In the genomic region with DNA sequence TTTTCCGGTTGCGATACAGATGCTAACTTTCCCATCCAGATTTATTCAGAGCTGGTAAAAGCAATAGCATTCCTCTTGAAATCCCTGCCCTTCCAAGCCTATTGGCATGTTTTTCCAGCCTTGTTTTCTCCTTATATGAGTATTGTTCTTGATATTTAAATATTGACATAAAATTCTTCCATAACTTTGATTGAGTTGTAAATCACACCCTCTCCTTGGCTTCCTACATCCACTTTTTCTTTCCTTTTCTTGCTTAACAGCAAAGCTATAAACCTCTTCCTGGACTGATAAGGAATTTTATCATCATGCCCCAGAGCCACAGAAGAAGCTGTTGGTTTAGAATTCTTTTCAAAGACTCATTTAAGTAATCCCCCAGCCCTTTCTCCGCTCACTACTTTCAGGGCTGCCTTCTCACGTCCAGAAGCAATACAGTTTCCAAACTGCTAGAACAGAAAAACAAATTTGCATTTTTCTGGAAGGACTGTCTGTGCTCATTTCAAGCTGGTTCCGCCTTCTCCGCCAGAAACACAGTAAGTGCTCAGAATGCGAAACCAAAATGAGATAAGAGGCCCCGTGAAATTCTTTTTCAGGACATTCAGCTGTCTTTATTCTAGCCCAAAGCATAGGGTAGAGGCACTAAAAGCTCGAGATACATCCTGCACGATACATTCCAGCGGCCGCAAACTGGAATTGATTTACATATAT, we compare ENCODE assay signal across 8 cellular contexts. TPM values are rescaled to one million over a fixed set of nuclear protein-coding genes. Genes with fewer than 3 reads are reported as not detected.
A peak's percentile ranks its signal among the peaks of the same experiment; 100 is the strongest.
DNase-seq lines count a peak whose midpoint lies in the region; ATAC-seq and TF ChIP-seq lines count a peak whose summit lies in the region.

No MANE protein-coding gene starts in this region.

- H3K56ac ChIP-seq in IMR-90 (ENCODE audit: extremely low read depth, insufficient read depth, low read length) = peak overlapping the region; percentile 37; the same call in 1 of the 2 replicates

- H2BK15ac ChIP-seq in IMR-90 (ENCODE audit: low read depth, low read length) = no peak overlapping the region

- H3K4ac ChIP-seq in IMR-90 (ENCODE audit: low read depth, low read length) = peak overlapping the region; percentile 39; the same call in 1 of the 2 replicates

- no peak for TF ChIP-seq CTCF in IMR-90 (conservative IDR thresholded peaks at IDR 0.05; ENCODE audit: low read depth, low read length)
- TF ChIP-seq CTCF in colonic mucosa (IDR thresholded peaks at IDR 0.05) = no peak

- H2AFZ ChIP-seq in IMR-90 (replicated peaks; ENCODE audit: low read length, poor library complexity) = peak overlapping the region; percentile 74

- H4K5ac ChIP-seq in IMR-90 (ENCODE audit: low read depth, low read length) = no peak overlapping the region; the same call in 1 of the 2 replicates

- intact Hi-C loops in IMR-90 (cut with micrococcal nuclease) (loop anchor here (2.0 to 5.0 kb wide), 6 partner anchors 15 to 483 kb away; no protein-coding TSS in a partner anchor), colonic mucosa (cut with DNase I) (no loop called here)

- H2AK9ac ChIP-seq in IMR-90 (replicated peaks; ENCODE audit: low read depth, low read length, poor library complexity) = no peak overlapping the region

- H3K4me3 Mint-ChIP-seq in naive B cell = peak overlapping the region; percentile 77 to 94 (median 88)

- H3K23ac ChIP-seq in IMR-90 (ENCODE audit: low read depth, low read length) = peak overlapping the region; percentile 11

- no TSS peak for BruUV-seq in IMR-90 (replicated peaks; lab: Mats Ljungman, UMichigan)

- POLR2A ChIA-PET in IMR-90 (lab: Charles Lee; ENCODE audit: unreplicated experiment) = no interaction called here

- dilution Hi-C loops in IMR-90 (cut with HindIII; ENCODE audit: low sequenced_read_pairs, unreplicated experiment) = no loop called here

- in situ Hi-C loops in IMR-90 (cut with MboI; ENCODE audit: low sequenced_read_pairs) = loop anchor here (10.0 kb wide), 1 partner anchor 425 kb away; no protein-coding TSS in a partner anchor

- peak overlapping the region; percentile 47; the same call in 1 of the 2 replicates for H2BK120ac ChIP-seq in IMR-90 (ENCODE audit: low read depth, low read length)

- H3K4me3 ChIP-seq in IMR-90 (ENCODE audit: insufficient read depth, low read depth, low read length) = peak overlapping the region; percentile 60
- peak overlapping the region; percentile 37 for H3K4me3 ChIP-seq in colonic mucosa

- ATAC-seq in IMR-90 (ENCODE audit: low read depth) (no peak), naive B cell (ENCODE audit: low read depth in 2 of 2) (peak; percentile 54 to 57), GM18861 (IDR thresholded peaks at IDR 0.05; ENCODE audit: unreplicated experiment) (no peak), HG02571 (IDR thresholded peaks at IDR 0.05; ENCODE audit: unreplicated experiment) (no peak)

- peak overlapping the region; percentile 78 for H3K18ac ChIP-seq in IMR-90 (ENCODE audit: low read depth, low read length)

- no peaks in the 10 kb centered on the region for H3K9me3 ChIP-seq in IMR-90 (ENCODE audit: control insufficient read depth, insufficient read depth, low read length)
- H3K9me3 ChIP-seq in colonic mucosa = no peaks in the 10 kb centered on the region

- CTCF ChIA-PET in IMR-90 (lab: Yijun Ruan, JAX) = interaction anchor here (0.5 to 2.0 kb wide), 7 partner anchors 17 to 441 kb away, joined by 3 to 7 read pairs (median 3); no protein-coding TSS in a partner anchor

- H3K27ac Mint-ChIP-seq in naive B cell = peak overlapping the region in 3 of 6 donors; percentile 38 to 89 (median 76)

- H3K9ac ChIP-seq in IMR-90 (ENCODE audit: low read depth, low read length) (peak overlapping the region; percentile 89), colonic mucosa (ENCODE audit: low read depth in 2 of 2, low read length in 2 of 2) (peak overlapping the region; percentile 49 to 62)

- 17% methylated on average over 1 of the region's 12 CpGs; no CpG with 5 or more reads in 1 of the 2 experiments for WGBS in IMR-90 (ENCODE audit: extremely low coverage in 2 of 2, insufficient read length in 1 of 2), 2 experiments

- H3K36me3 ChIP-seq in IMR-90 (ENCODE audit: control insufficient read depth, insufficient read depth, low read length) = no peaks in the 10 kb centered on the region
- no peaks in the 10 kb centered on the region for H3K36me3 ChIP-seq in colonic mucosa

- peaks cover 2 to 15% of the 10 kb centered on the region in 2 experiments; a peak in 1 of 4 replicates for H3K79me1 ChIP-seq in IMR-90 (ENCODE audit: low read depth in 1 of 2, low read length in 2 of 2)

- DNase-seq in CD1c-positive myeloid dendritic cell (ENCODE audit: extremely low spot score) = peak; percentile 11
- no peak for DNase-seq in IMR-90
- DNase-seq in colonic mucosa = peak; percentile 32
- no peak for DNase-seq in naive B cell
- no peak for DNase-seq in NCI-H2107 treated with DMSO at 0.1 percent for 48 hours (lab: John Stamatoyannopoulos, UW; ENCODE audit: unreplicated experiment)
- no peak for DNase-seq in stimulated activated CD8-positive, alpha-beta memory T cell treated with anti-CD3 and anti-CD28 coated beads, Interleukin-4, amount 100 ng/mL, for 48 hours

- H2BK20ac ChIP-seq in IMR-90 (ENCODE audit: low read depth, low read length) = no peak overlapping the region

- no peaks in the 10 kb centered on the region for H3K9me1 ChIP-seq in IMR-90 (ENCODE audit: insufficient read depth, low read length)

- no peak for TF ChIP-seq POLR2A in IMR-90 (IDR thresholded peaks at IDR 0.05; ENCODE audit: low read depth, low read length)

- H3K4me1 ChIP-seq in IMR-90 (ENCODE audit: control insufficient read depth, insufficient read depth, low read length) = peaks cover 10% of the 10 kb centered on the region
- H3K4me1 ChIP-seq in colonic mucosa = no peaks in the 10 kb centered on the region

- no peak overlapping the region; the same call in 1 of the 2 replicates for H4K91ac ChIP-seq in IMR-90 (ENCODE audit: insufficient read depth, low read depth, low read length)

- H3K36me3 Mint-ChIP-seq in naive B cell = no peaks in the 10 kb centered on the region

- H3K14ac ChIP-seq in IMR-90 (replicated peaks; ENCODE audit: low read depth, low read length) = peak overlapping the region; percentile 51; the same call in 1 of the 2 replicates

- no peaks in the 10 kb centered on the region for H4K20me1 ChIP-seq in IMR-90 (ENCODE audit: insufficient read depth, low read length)

- H2BK5ac ChIP-seq in IMR-90 (ENCODE audit: low read depth, low read length, poor library complexity, severe bottlenecking) = peak overlapping the region; percentile 66

- peaks cover 0 to 6% (median 2%) of the 10 kb centered on the region in 7 donors for H3K9me3 Mint-ChIP-seq in naive B cell

- H3K4me1 Mint-ChIP-seq in naive B cell = peaks cover 10 to 19% (median 11%) of the 10 kb centered on the region in 3 donors

- peak overlapping the region; percentile 95 for H3K4me2 ChIP-seq in IMR-90 (ENCODE audit: low read depth, low read length)

- H3K27me3 Mint-ChIP-seq in naive B cell = peaks cover 27 to 45% (median 28%) of the 10 kb centered on the region in 3 donors

- H4K8ac ChIP-seq in IMR-90 (ENCODE audit: low read depth in 2 of 2, low read length in 2 of 2) = no peak overlapping the region; a peak in 1 of 4 replicates

- H3K27me3 ChIP-seq in IMR-90 (ENCODE audit: control insufficient read depth, insufficient read depth, low read length) (no peaks in the 10 kb centered on the region), colonic mucosa (no peaks in the 10 kb centered on the region)

- TF ChIP-seq RAD21 in IMR-90 (IDR thresholded peaks at IDR 0.05; ENCODE audit: low read length) = no peak

- no peak overlapping the region for H2AK5ac ChIP-seq in IMR-90 (ENCODE audit: low read depth, low read length)

- H3K27ac ChIP-seq in IMR-90 (ENCODE audit: insufficient read depth, low read length) (peak overlapping the region; percentile 85), colonic mucosa (peak overlapping the region; percentile 76)

TF ChIP-seq in IMR-90, 13 proteins besides CTCF, POLR2A, EP300 and RAD21:
- TF ChIP-seq, protein P1, sequence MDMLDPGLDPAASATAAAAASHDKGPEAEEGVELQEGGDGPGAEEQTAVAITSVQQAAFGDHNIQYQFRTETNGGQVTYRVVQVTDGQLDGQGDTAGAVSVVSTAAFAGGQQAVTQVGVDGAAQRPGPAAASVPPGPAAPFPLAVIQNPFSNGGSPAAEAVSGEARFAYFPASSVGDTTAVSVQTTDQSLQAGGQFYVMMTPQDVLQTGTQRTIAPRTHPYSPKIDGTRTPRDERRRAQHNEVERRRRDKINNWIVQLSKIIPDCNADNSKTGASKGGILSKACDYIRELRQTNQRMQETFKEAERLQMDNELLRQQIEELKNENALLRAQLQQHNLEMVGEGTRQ (IDR thresholded peaks at IDR 0.05; ENCODE audit: low read depth, low read length) = no peak
- TF ChIP-seq FOS (IDR thresholded peaks at IDR 0.05; ENCODE audit: low read depth, low read length) (no peak), RFX5 (IDR thresholded peaks at IDR 0.05; ENCODE audit: low read depth, low read length) (no peak), MAFK (IDR thresholded peaks at IDR 0.05; ENCODE audit: low read depth, low read length) (no peak), RCOR1 (IDR thresholded peaks at IDR 0.05; ENCODE audit: insufficient replicate concordance, low read length) (no peak)

RNA-seq across cellular contexts. Expression of a gene that starts 0.9 kb away (rescaled TPM):
- total RNA-seq in IMR-90 (2012; rRNA removed) = 63.0 and 106 TPM in 2 replicates
- 36.6 and 37.2 TPM in 2 replicates for polyA plus RNA-seq in IMR-90 (2012; rRNA removed)
- polyA plus RNA-seq in IMR-90 (2012; cell fraction: cytosol; rRNA removed) = 20.5 and 31.0 TPM in 2 replicates
- polyA plus RNA-seq in IMR-90 (2012; cell fraction: nucleus; rRNA removed; ENCODE audit: low replicate concordance) = 59.5 and 115 TPM in 2 replicates
- total RNA-seq in colonic mucosa = 10 to 100 TPM; 38.3 to 44.9 TPM
- 1 to 10 TPM in 1 of 6 donors, under 1 TPM in 4, not detected in 1; 0.06 to 1.3 (median 0.40) TPM for polyA plus RNA-seq in naive B cell (ENCODE audit: low read depth in 6 of 6)

Comparison
In these comparisons a context has a peak if more than half of its experiments do, and no peak if none do; other contexts are left out.
1. DNase-seq: peak in CD1c-positive myeloid dendritic cell (single experiment) and colonic mucosa (single experiment); none in IMR-90 (single experiment), naive B cell (single experiment), NCI-H2107 treated with DMSO at 0.1 percent for 48 hours (single experiment) and stimulated activated CD8-positive, alpha-beta memory T cell treated with anti-CD3 and anti-CD28 coated beads, Interleukin-4, amount 100 ng/mL, for 48 hours (single experiment).
2. ATAC-seq: peak in naive B cell (2 of 2); none in IMR-90 (single experiment), GM18861 (single experiment) and HG02571 (single experiment).